In the genomic region with DNA sequence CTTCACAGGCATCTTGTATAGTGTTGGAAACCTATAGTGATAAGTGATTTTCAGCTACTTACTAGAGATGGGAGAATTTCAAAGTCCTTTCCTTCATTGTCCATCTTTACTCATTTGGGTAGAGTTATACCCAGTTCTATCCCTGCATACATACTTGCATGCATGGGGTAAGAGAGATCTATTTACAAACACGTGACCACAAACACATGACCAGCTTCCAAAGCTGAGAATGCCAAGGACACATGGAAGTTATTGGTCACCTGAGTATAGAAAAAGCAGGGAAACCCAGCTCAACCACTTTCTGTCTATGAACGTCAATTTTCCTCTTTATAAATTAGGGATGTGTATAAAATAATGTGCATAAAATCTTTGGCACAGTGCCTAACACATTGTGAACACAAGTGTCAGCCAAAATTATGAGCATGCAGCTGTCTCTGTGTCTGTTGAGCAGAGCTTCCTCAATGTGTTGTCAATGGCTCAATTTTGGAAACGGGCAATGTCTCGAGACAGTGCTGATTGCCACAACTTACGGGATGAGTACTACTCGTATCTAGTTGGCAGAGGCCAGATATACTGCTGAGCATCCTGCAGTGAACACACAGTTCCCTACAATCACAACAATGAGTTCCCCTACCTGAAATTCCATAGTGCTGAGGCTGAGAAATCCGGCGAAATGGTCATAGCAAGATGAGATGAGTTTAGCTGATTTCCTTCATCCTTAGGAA, we compare ENCODE assay signal across 11 cellular contexts. TPM values are rescaled to one million over a fixed set of nuclear protein-coding genes. Genes with fewer than 3 reads are reported as not detected.
A peak's percentile ranks its signal among the peaks of the same experiment; 100 is the strongest.
DNase-seq lines count a peak whose midpoint lies in the region; ATAC-seq, FAIRE-seq and TF ChIP-seq lines count a peak whose summit lies in the region.
"Had no signal": no experiment of that assay in that cellular context is flagged by ENCODE, and none has a peak within 500 bp of the region (broad histone marks: within the 10 kb centered on the region; RNA-seq: fewer than 3 reads in every experiment).

No MANE protein-coding gene starts in this region.

- TF ChIP-seq CTCF in hepatocyte (IDR thresholded peaks at IDR 0.05; ENCODE audit: poor library complexity) (no peak), suprapubic skin (IDR thresholded peaks at IDR 0.05) (no peak)

- TF ChIP-seq EP300 in suprapubic skin (IDR thresholded peaks at IDR 0.05): no peak

- no peak for ATAC-seq in GM21528 (IDR thresholded peaks at IDR 0.05; ENCODE audit: low FRiP score, unreplicated experiment)
- no peak for ATAC-seq in activated CD4-positive, CD25-positive, alpha-beta regulatory T cell treated with anti-CD3 and anti-CD28 coated beads, Interleukin-2, amount 50 U/mL, for 24 hours

- H3K4me3 ChIP-seq in hepatocyte: no peak overlapping the region
- no peak overlapping the region for H3K4me3 ChIP-seq in suprapubic skin
- H3K4me3 ChIP-seq: SK-N-MC had no signal

- DNase-seq in MV-4-11 (lab: John Stamatoyannopoulos, UW) (peak; percentile 72), SHP77 treated with DMSO at 0.1 percent for 48 hours (lab: John Stamatoyannopoulos, UW) (peak; percentile 28), hepatocyte (ENCODE audit: low spot score) (no peak), suprapubic skin (ENCODE audit: low spot score in 2 of 2) (no peak), GM19239 (ENCODE audit: insufficient read length, low spot score) (no peak)
- DNase-seq: activated CD8-positive, alpha-beta memory T cell treated with anti-CD3 and anti-CD28 coated beads, Interleukin-2, amount 50 U/mL, for 4 hours; NCI-H748 treated with DMSO at 0.1 percent for 48 hours had no signal

- no peaks in the 10 kb centered on the region for H3K9me3 ChIP-seq in hepatocyte (ENCODE audit: low read depth)
- H3K9me3 ChIP-seq in suprapubic skin: no peaks in the 10 kb centered on the region

- H3K27me3 ChIP-seq in hepatocyte (no peaks in the 10 kb centered on the region), suprapubic skin (no peaks in the 10 kb centered on the region)

- TF ChIP-seq POLR2A in suprapubic skin (IDR thresholded peaks at IDR 0.05): no peak

- no peak for FAIRE-seq in GM19239 (lab: Jason Lieb, UNC)
- FAIRE-seq: HTR-8/SVneo had no signal

- H3K4me1 ChIP-seq in hepatocyte (ENCODE audit: insufficient read depth) (peaks cover 35% of the 10 kb centered on the region), suprapubic skin (peaks cover 67% of the 10 kb centered on the region)

- peak overlapping the region; percentile 71 for H3K27ac ChIP-seq in hepatocyte
- peak overlapping the region; percentile 75 for H3K27ac ChIP-seq in suprapubic skin
- H3K27ac ChIP-seq: SK-N-MC had no signal

- H4K20me1 ChIP-seq in hepatocyte (ENCODE audit: insufficient read depth, poor library complexity, severe bottlenecking): no peaks in the 10 kb centered on the region

- WGBS in hepatocyte (ENCODE audit: low lambda C conversion rate, missing lambda C conversion rate): 91% methylated on average over 8 of the region's 8 CpGs
- 55% methylated on average over 8 of the region's 8 CpGs for WGBS in suprapubic skin

- H3K9me2 ChIP-seq in hepatocyte (replicated peaks; ENCODE audit: insufficient read depth): no peaks in the 10 kb centered on the region

- H3K4me2 ChIP-seq in hepatocyte: peak overlapping the region; percentile 4

- no peaks in the 10 kb centered on the region for H3K79me2 ChIP-seq in hepatocyte

- no peak overlapping the region for H2AFZ ChIP-seq in hepatocyte

- H3K36me3 ChIP-seq in hepatocyte (replicated peaks; ENCODE audit: insufficient read depth, low read depth): no peaks in the 10 kb centered on the region
- H3K36me3 ChIP-seq in suprapubic skin: no peaks in the 10 kb centered on the region

RNA-seq across cellular contexts. Expression of a gene that starts 44.9 kb away (rescaled TPM):
- total RNA-seq in hepatocyte (182 and 197 TPM in 2 replicates), suprapubic skin (100 to 1,000 TPM; 146 to 202 (median 190) TPM)
- 171 and 190 TPM in 2 replicates for polyA plus RNA-seq in hepatocyte

Comparison
In these comparisons a context has a peak if more than half of its experiments do, and no peak if none do; other contexts are left out.
1. DNase-seq: peak in MV-4-11 (single experiment) and SHP77 treated with DMSO at 0.1 percent for 48 hours (single experiment); none in hepatocyte (single experiment), suprapubic skin (0 of 2) and GM19239 (single experiment).